Comparison of ENCODE assay signal across 16 cellular contexts in genomic region chr12:79441534-79441933, GRCh38.
"Had no signal": no experiment of that assay in that cellular context is flagged by ENCODE, and none has a peak within 500 bp of the region (broad histone marks: within the 10 kb centered on the region; RNA-seq: fewer than 3 reads in every experiment).

No MANE protein-coding gene starts in this region.

- DNase-seq: activated CD4-positive, alpha-beta T cell treated with anti-CD3 and anti-CD28 coated beads, Interleukin-2, amount 50 U/mL, for 48 hours; activated CD4-positive, CD25-positive, alpha-beta regulatory T cell treated with anti-CD3 and anti-CD28 coated beads, Interleukin-2, amount 50 U/mL, for 72 hours; activated gamma-delta T cell; activated naive CD8-positive, alpha-beta T cell treated with anti-CD3 and anti-CD28 coated beads for 36 hours; activated T-cell treated with anti-CD3 and anti-CD28 coated beads, Interleukin-2, amount 50 U/mL, for 48 hours; aorta; esophagus squamous epithelium; foreskin fibroblast; head of caudate nucleus; left ventricle myocardium inferior; mesenchymal stem cell; stimulated activated CD4-positive, alpha-beta T cell treated with anti-CD3 and anti-CD28 coated beads, Interleukin-12 subunit alpha, Interleukin-12 subunit beta, amount 100 ng/mL, for 4 hours; stimulated activated naive CD4-positive, alpha-beta T cell; upper lobe of left lung had no signal

- H3K4me3 Mint-ChIP-seq: activated naive CD8-positive, alpha-beta T cell treated with anti-CD3 and anti-CD28 coated beads for 36 hours; T-helper 2 cell treated with Interferon-gamma antibody and Interleukin-4, amounts not matched to agents 5 μg/mL and 100 μg/mL, for 36 hours had no signal

- H3K27ac Mint-ChIP-seq: activated naive CD8-positive, alpha-beta T cell treated with anti-CD3 and anti-CD28 coated beads for 36 hours; T-helper 2 cell treated with Interferon-gamma antibody and Interleukin-4, amounts not matched to agents 5 μg/mL and 100 μg/mL, for 36 hours had no signal

- H3K4me3 ChIP-seq: breast epithelium, esophagus squamous epithelium, left ventricle myocardium inferior, upper lobe of left lung had no signal

- H3K27me3 Mint-ChIP-seq: activated naive CD8-positive, alpha-beta T cell treated with anti-CD3 and anti-CD28 coated beads for 36 hours had no signal

- H3K36me3 ChIP-seq: breast epithelium, esophagus squamous epithelium, left ventricle myocardium inferior, upper lobe of left lung had no signal

- H3K4me1 ChIP-seq: breast epithelium, upper lobe of left lung had no signal

- H3K27me3 ChIP-seq: breast epithelium, esophagus squamous epithelium, upper lobe of left lung had no signal

- H3K36me3 Mint-ChIP-seq: activated naive CD8-positive, alpha-beta T cell treated with anti-CD3 and anti-CD28 coated beads for 36 hours had no signal

- H3K27ac ChIP-seq: breast epithelium, esophagus squamous epithelium, left ventricle myocardium inferior, upper lobe of left lung had no signal

- H3K9me3 Mint-ChIP-seq: activated naive CD8-positive, alpha-beta T cell treated with anti-CD3 and anti-CD28 coated beads for 36 hours; T-helper 2 cell treated with Interferon-gamma antibody and Interleukin-4, amounts not matched to agents 5 μg/mL and 100 μg/mL, for 36 hours had no signal

- H3K4me1 Mint-ChIP-seq: activated naive CD8-positive, alpha-beta T cell treated with anti-CD3 and anti-CD28 coated beads for 36 hours had no signal

- H3K9me3 ChIP-seq: breast epithelium, esophagus squamous epithelium, upper lobe of left lung had no signal
